Comparison of ENCODE assay signal across 20 cellular contexts in genomic region chr5:9192286-9192685, GRCh38.
DNase-seq lines count a peak whose midpoint lies in the region; ATAC-seq and TF ChIP-seq lines count a peak whose summit lies in the region.
"Had no signal": no experiment of that assay in that cellular context is flagged by ENCODE, and none has a peak within 500 bp of the region (broad histone marks: within the 10 kb centered on the region; RNA-seq: fewer than 3 reads in every experiment).

No MANE protein-coding gene starts in this region.

- ATAC-seq in GM21381 (IDR thresholded peaks at IDR 0.05; ENCODE audit: unreplicated experiment): no peak
- ATAC-seq: CD8-positive, alpha-beta T cell; PC-3 had no signal

- no peak overlapping the region for H3K27ac ChIP-seq in WERI-Rb-1
- H3K27ac ChIP-seq: BLaER1, KMS-11 had no signal

- no peak overlapping the region for H3K4me3 ChIP-seq in WERI-Rb-1 (ENCODE audit: low read depth, low read length)
- H3K4me3 ChIP-seq: BLaER1 had no signal

- H3K27me3 ChIP-seq in WERI-Rb-1 (ENCODE audit: insufficient read depth, low read depth, severe bottlenecking): no peaks in the 10 kb centered on the region
- H3K27me3 ChIP-seq: BLaER1 had no signal

- H3K36me3 ChIP-seq in WERI-Rb-1: no peaks in the 10 kb centered on the region
- H3K36me3 ChIP-seq: BLaER1 had no signal

- H3K9me3 ChIP-seq in WERI-Rb-1 (ENCODE audit: severe bottlenecking): no peaks in the 10 kb centered on the region
- H3K9me3 ChIP-seq: BLaER1 had no signal

- DNase-seq in Ammon's horn (ENCODE audit: low spot score) (peak; percentile 81), NCI-H526 treated with DMSO at 0.1 percent for 48 hours (lab: John Stamatoyannopoulos, UW) (peak; percentile 47), globus pallidus (ENCODE audit: low spot score) (peak; percentile 82), pons (ENCODE audit: low spot score) (peak; percentile 96), WERI-Rb-1 (no peak), AG08395 (ENCODE audit: low spot score) (no peak)
- DNase-seq: Calu3; CD8-positive, alpha-beta T cell; MV-4-11; NCI-H1417; NCI-H187; NCI-H2107; NCI-H226; NCI-H82; PC-3; RPMI8226; SIG-M5 had no signal

- no peak for TF ChIP-seq CTCF in WERI-Rb-1 (IDR thresholded peaks at IDR 0.05; ENCODE audit: low read depth, low read length)

Comparison
In these comparisons a context has a peak if more than half of its experiments do, and no peak if none do; other contexts are left out.
1. DNase-seq: peak in Ammon's horn (single experiment), NCI-H526 treated with DMSO at 0.1 percent for 48 hours (single experiment), globus pallidus (single experiment) and pons (single experiment); none in WERI-Rb-1 (single experiment) and AG08395 (single experiment).